ENCODE assay signal across 1 cellular context in genomic region chr12:68611094-68611818, GRCh38.
A peak's percentile ranks its signal among the peaks of the same experiment; 100 is the strongest.
TF ChIP-seq lines count a peak whose summit lies in the region.

No MANE protein-coding gene starts in this region.

TF ChIP-seq in K562, 482 proteins besides CTCF, POLR2A, EP300 and RAD21 (continued from another document and continues in another):
- TF ChIP-seq ETS1 (conservative IDR thresholded peaks at IDR 0.05; ENCODE audit: control insufficient read depth, low read depth, low read length) (0 out of 2 replicates have a peak, but pooled peaks have one; percentile 2), CBFB (CRISPR knock-in tag; IDR thresholded peaks at IDR 0.05) (no peak), RNF2 (IDR thresholded peaks at IDR 0.05) (no peak), PTRF (tag; IDR thresholded peaks at IDR 0.05) (no peak), GATA2 (CRISPR knock-in tag; IDR thresholded peaks at IDR 0.05) (no peak), ZNF24 (IDR thresholded peaks at IDR 0.05) (no peak), MEF2D (tag; conservative IDR thresholded peaks at IDR 0.05; ENCODE audit: low read depth) (no peak), ZNF75A (CRISPR knock-in tag; IDR thresholded peaks at IDR 0.05) (no peak), SOX6 (IDR thresholded peaks at IDR 0.05) (no peak), GTF2B (IDR thresholded peaks at IDR 0.05; ENCODE audit: extremely low read depth, insufficient read length) (no peak), JUN (IDR thresholded peaks at IDR 0.05; ENCODE audit: borderline replicate concordance, low read depth, low read length) (no peak), JUN (CRISPR knock-in tag; IDR thresholded peaks at IDR 0.05; ENCODE audit: borderline replicate concordance) (no peak), CTBP1 (IDR thresholded peaks at IDR 0.05; ENCODE audit: borderline replicate concordance) (0 out of 2 replicates have a peak, but pooled peaks have one; percentile 7), ZBTB26 (CRISPR knock-in tag; IDR thresholded peaks at IDR 0.05) (no peak), ZBTB7A (IDR thresholded peaks at IDR 0.05; ENCODE audit: borderline replicate concordance, control insufficient read depth, low read depth, low read length) (0 out of 2 replicates have a peak, but pooled peaks have one; percentile 21), JUND (IDR thresholded peaks at IDR 0.05; ENCODE audit: borderline replicate concordance, low read depth, low read length) (no peak), JUND (tag; IDR thresholded peaks at IDR 0.05; ENCODE audit: borderline replicate concordance, low read depth, low read length) (no peak), E2F1 (CRISPR knock-in tag; IDR thresholded peaks at IDR 0.05) (no peak), YY1 (IDR thresholded peaks at IDR 0.05; ENCODE audit: borderline replicate concordance in 1 of 3, control insufficient read depth in 1 of 3, extremely low read depth in 1 of 3, insufficient read depth in 3 of 3, insufficient read length in 1 of 3, insufficient replicate concordance in 2 of 3, low read depth in 1 of 3, low read length in 2 of 3) (peak in 1 of 3 experiments; percentile 4), SMARCB1 (IDR thresholded peaks at IDR 0.05; ENCODE audit: insufficient read length, low read depth) (no peak), MAFG (tag; conservative IDR thresholded peaks at IDR 0.05) (no peak), KDM5B (IDR thresholded peaks at IDR 0.05; ENCODE audit: insufficient replicate concordance, low read depth, low read length) (no peak), RERE (CRISPR knock-in tag; IDR thresholded peaks at IDR 0.05; ENCODE audit: borderline replicate concordance) (no peak), NCOA4 (IDR thresholded peaks at IDR 0.05; ENCODE audit: partially characterized antibody) (no peak), ZNF778 (CRISPR knock-in tag; IDR thresholded peaks at IDR 0.05) (no peak), ZNF512 (tag; IDR thresholded peaks at IDR 0.05) (no peak), POLR3G (IDR thresholded peaks at IDR 0.05; ENCODE audit: extremely low read depth, insufficient read length, insufficient replicate concordance) (no peak), PHTF2 (CRISPR knock-in tag; IDR thresholded peaks at IDR 0.05) (no peak), ZSCAN29 (IDR thresholded peaks at IDR 0.05) (no peak), MAFF (IDR thresholded peaks at IDR 0.05; ENCODE audit: low read length) (no peak), MYC (IDR thresholded peaks at IDR 0.05; ENCODE audit: low read depth, low read length) (no peak), MYC (CRISPR knock-in tag; IDR thresholded peaks at IDR 0.05; ENCODE audit: borderline replicate concordance, low read depth) (no peak), PPARD (CRISPR knock-in tag; IDR thresholded peaks at IDR 0.05) (no peak), USF2 (CRISPR knock-in tag; IDR thresholded peaks at IDR 0.05) (no peak), NR2C2 (CRISPR knock-in tag; IDR thresholded peaks at IDR 0.05) (no peak), NR2C2 (tag; IDR thresholded peaks at IDR 0.05) (peak; percentile 71), ZKSCAN1 (IDR thresholded peaks at IDR 0.05; ENCODE audit: low read depth, low read length) (no peak), CTCFL (IDR thresholded peaks at IDR 0.05; ENCODE audit: borderline replicate concordance, insufficient read depth, low read depth, low read length, poor library complexity, severe bottlenecking) (peak; percentile 14), ATF1 (CRISPR knock-in tag; IDR thresholded peaks at IDR 0.05) (no peak), ATF1 (tag; IDR thresholded peaks at IDR 0.05) (no peak), KDM1A (IDR thresholded peaks at IDR 0.05) (no peak), TAF9B (IDR thresholded peaks at IDR 0.05; ENCODE audit: partially characterized antibody) (no peak), RBFOX2 (IDR thresholded peaks at IDR 0.05; ENCODE audit: low read depth, low read length) (peak; percentile 6; the same call in 1 of the 2 replicates), BACH1 (tag; IDR thresholded peaks at IDR 0.05) (no peak), RBM15 (IDR thresholded peaks at IDR 0.05; ENCODE audit: insufficient read depth, low read length) (no peak), ZFX (CRISPR knock-in tag; IDR thresholded peaks at IDR 0.05) (no peak), HMG20A (CRISPR knock-in tag; conservative IDR thresholded peaks at IDR 0.05) (no peak), ZNF449 (CRISPR knock-in tag; IDR thresholded peaks at IDR 0.05) (no peak), UBTF (IDR thresholded peaks at IDR 0.05; ENCODE audit: borderline replicate concordance in 1 of 2, low read depth in 2 of 2, low read length in 2 of 2) (peak; percentile 72 to 79; a peak in 3 of 4 replicates), XRCC3 (IDR thresholded peaks at IDR 0.05) (no peak), SP2 (IDR thresholded peaks at IDR 0.05; ENCODE audit: extremely low read depth, low read depth, low read length, poor library complexity, severe bottlenecking) (no peak)
